ENCODE assay signal across 14 cellular contexts in genomic region chr4:86011117-86011516, GRCh38.
DNase-seq lines count a peak whose midpoint lies in the region; ATAC-seq, FAIRE-seq and TF ChIP-seq lines count a peak whose summit lies in the region.
"Had no signal": no experiment of that assay in that cellular context is flagged by ENCODE, and none has a peak within 500 bp of the region (broad histone marks: within the 10 kb centered on the region; RNA-seq: fewer than 3 reads in every experiment).

No MANE protein-coding gene starts in this region.

- TF ChIP-seq CTCF in astrocyte (IDR thresholded peaks at IDR 0.05; ENCODE audit: insufficient read depth, low read depth, low read length) (no peak), fibroblast of villous mesenchyme (IDR thresholded peaks at IDR 0.05; ENCODE audit: insufficient read depth, low read depth, low read length) (no peak), lower lobe of right lung (IDR thresholded peaks at IDR 0.05) (no peak)

- H4K20me1 ChIP-seq in astrocyte (ENCODE audit: insufficient read depth, low read length) = no peaks in the 10 kb centered on the region

- peak; percentile 66 for DNase-seq in HCEC 1CT
- DNase-seq in astrocyte (ENCODE audit: low read depth) = peak; percentile 96
- DNase-seq in fibroblast of villous mesenchyme (ENCODE audit: low read depth) = peak; percentile 57
- peak; percentile 99 for DNase-seq in skeletal muscle cell (ENCODE audit: low read depth)
- DNase-seq in lower lobe of right lung = no peak
- no peak for DNase-seq in medulla oblongata (ENCODE audit: extremely low spot score)
- DNase-seq in DMS153 treated with DMSO at 0.1 percent for 48 hours (lab: John Stamatoyannopoulos, UW; ENCODE audit: unreplicated experiment) = no peak
- DNase-seq: activated naive CD4-positive, alpha-beta T cell treated with anti-CD3 and anti-CD28 coated beads, Interleukin-2, amount 50 U/mL, for 16 hours; dorsolateral prefrontal cortex; T-helper 9 cell had no signal

- ATAC-seq in HG02885 (IDR thresholded peaks at IDR 0.05; ENCODE audit: poor library complexity, unreplicated experiment) = no peak
- ATAC-seq in lower lobe of right lung = no peak

- peaks cover 8% of the 10 kb centered on the region for H3K4me1 Mint-ChIP-seq in astrocyte (ENCODE audit: low read depth, unreplicated experiment)

- H3K36me3 ChIP-seq in astrocyte (ENCODE audit: insufficient read depth, low read length) (no peaks in the 10 kb centered on the region), lower lobe of right lung (no peaks in the 10 kb centered on the region)
- H3K36me3 ChIP-seq: tibial nerve had no signal

- intact Hi-C loops in lower lobe of right lung (cut with DNase I) = no loop called here

- no peaks in the 10 kb centered on the region for H3K9me3 Mint-ChIP-seq in astrocyte (ENCODE audit: unreplicated experiment)

- no peaks in the 10 kb centered on the region for H3K79me2 ChIP-seq in astrocyte (ENCODE audit: insufficient read depth, low read length)

- H3K4me1 ChIP-seq in astrocyte (ENCODE audit: insufficient read depth, low read length) = peaks cover 16% of the 10 kb centered on the region
- H3K4me1 ChIP-seq in lower lobe of right lung = no peaks in the 10 kb centered on the region

- FAIRE-seq in astrocyte (lab: Jason Lieb, UNC) = peak; percentile 99

- no peaks in the 10 kb centered on the region for H3K27me3 Mint-ChIP-seq in astrocyte (ENCODE audit: low read depth, unreplicated experiment)

- H3K9ac ChIP-seq in astrocyte (ENCODE audit: low read length) = no peak overlapping the region
- H3K9ac ChIP-seq: KMS-11 had no signal

- H3K4me2 ChIP-seq in astrocyte (ENCODE audit: low read length) = peak overlapping the region; percentile 4
- H3K4me2 ChIP-seq: KMS-11 had no signal

- H3K4me3 Mint-ChIP-seq in astrocyte (ENCODE audit: unreplicated experiment) = no peak overlapping the region

- H3K27me3 ChIP-seq in astrocyte (ENCODE audit: insufficient read depth, low read length) = no peaks in the 10 kb centered on the region
- no peaks in the 10 kb centered on the region for H3K27me3 ChIP-seq in lower lobe of right lung (ENCODE audit: low read depth)
- H3K27me3 ChIP-seq: dorsolateral prefrontal cortex, tibial nerve had no signal

- H2AFZ ChIP-seq in astrocyte (ENCODE audit: low read depth, low read length) = no peak overlapping the region

- H3K27ac ChIP-seq in astrocyte (ENCODE audit: low read depth, low read length) = no peak overlapping the region
- H3K27ac ChIP-seq in lower lobe of right lung = no peak overlapping the region
- H3K27ac ChIP-seq: dorsolateral prefrontal cortex, KMS-11, skin epidermis, tibial nerve had no signal

- H3K9me3 ChIP-seq in astrocyte (ENCODE audit: insufficient read depth, low read depth, low read length) (no peaks in the 10 kb centered on the region), lower lobe of right lung (no peaks in the 10 kb centered on the region)
- H3K9me3 ChIP-seq: tibial nerve had no signal

- H3K4me3 ChIP-seq in astrocyte (ENCODE audit: insufficient read depth, low read depth, low read length) (no peak overlapping the region), fibroblast of villous mesenchyme (ENCODE audit: low read depth, low read length) (no peak overlapping the region), skeletal muscle cell (ENCODE audit: low read depth, low read length) (no peak overlapping the region), lower lobe of right lung (no peak overlapping the region)
- H3K4me3 ChIP-seq: dorsolateral prefrontal cortex, skin epidermis, tibial nerve had no signal

- H3K27ac Mint-ChIP-seq in astrocyte (ENCODE audit: unreplicated experiment) = no peak overlapping the region

- H3K36me3 Mint-ChIP-seq in astrocyte (ENCODE audit: low read depth, unreplicated experiment) = no peaks in the 10 kb centered on the region

Comparison
In these comparisons a context has a peak if more than half of its experiments do, and no peak if none do; other contexts are left out.
1. DNase-seq: peak in HCEC 1CT (single experiment), astrocyte (single experiment), fibroblast of villous mesenchyme (single experiment) and skeletal muscle cell (single experiment); none in lower lobe of right lung (single experiment), medulla oblongata (single experiment) and DMS153 treated with DMSO at 0.1 percent for 48 hours (single experiment).